8 cellular contexts compared by ENCODE assay signal in genomic region chrX:103175944-103176753, GRCh38. TPM values are rescaled to one million over a fixed set of nuclear protein-coding genes. Genes with fewer than 3 reads are reported as not detected.
DNase-seq lines count a peak whose midpoint lies in the region; ATAC-seq, FAIRE-seq and TF ChIP-seq lines count a peak whose summit lies in the region.

No MANE protein-coding gene starts in this region.

- H3K27ac ChIP-seq in right lobe of liver, result no peak overlapping the region

- no peak overlapping the region for H3K4me3 ChIP-seq in right lobe of liver

- DNase-seq in EH (ENCODE audit: low read depth), result peak; percentile 51
- DNase-seq in H54 (ENCODE audit: insufficient read length, low spot score), result no peak
- DNase-seq in NCI-H1694 treated with DMSO at 0.1 percent for 48 hours (lab: John Stamatoyannopoulos, UW), result peak; percentile 22
- DNase-seq in activated CD4-positive, alpha-beta T cell treated with anti-CD3 and anti-CD28 coated beads for 48 hours, result peak; percentile 70
- DNase-seq in right lobe of liver, result peak in 2 of 3 donors; percentile 46 to 48
- DNase-seq in stimulated activated CD8-positive, alpha-beta memory T cell treated with anti-CD3 and anti-CD28 coated beads, Interleukin-12 subunit alpha, Interleukin-12 subunit beta, amount 100 ng/mL, for 24 hours (ENCODE audit: extremely low read depth), result peak; percentile 8

- H3K27me3 ChIP-seq in right lobe of liver, result no peaks in the 10 kb centered on the region

- H3K9me3 ChIP-seq in right lobe of liver, result no peaks in the 10 kb centered on the region

- intact Hi-C loops in right lobe of liver (cut with DNase I), result no loop called here

- TF ChIP-seq POLR2A in H54 (IDR thresholded peaks at IDR 0.05; ENCODE audit: low read depth, low read length) (no peak), right lobe of liver (IDR thresholded peaks at IDR 0.05) (no peak)

- FAIRE-seq in H54 (lab: Jason Lieb, UNC) (peak; percentile 61), colon (lab: Jason Lieb, UNC) (peak; percentile 80)

- no peaks in the 10 kb centered on the region for H3K36me3 ChIP-seq in right lobe of liver

- 20% methylated on average over 11 of the region's 11 CpGs for WGBS in right lobe of liver (ENCODE audit: insufficient coverage, low coverage, low lambda C conversion rate, missing lambda C conversion rate)

- peak; percentile 77 to 92 (median 90) for ATAC-seq in right lobe of liver
- ATAC-seq in GM19455 (IDR thresholded peaks at IDR 0.05; ENCODE audit: unreplicated experiment), result no peak

- no peaks in the 10 kb centered on the region for H3K4me1 ChIP-seq in right lobe of liver

- TF ChIP-seq CTCF in right lobe of liver (IDR thresholded peaks at IDR 0.05), result peak; percentile 69 to 81 (median 76)

RNA-seq across cellular contexts. Expression of gene BEX4, which starts 38.8 kb away (rescaled TPM):
- total RNA-seq in right lobe of liver, result 1 to 10 TPM; 2.2 to 6.1 (median 2.9) TPM
